16 cellular contexts compared by ENCODE assay signal in genomic region chr3:158443632-158444031, GRCh38.
DNase-seq lines count a peak whose midpoint lies in the region; ATAC-seq and TF ChIP-seq lines count a peak whose summit lies in the region.
"Had no signal": no experiment of that assay in that cellular context is flagged by ENCODE, and none has a peak within 500 bp of the region (broad histone marks: within the 10 kb centered on the region; RNA-seq: fewer than 3 reads in every experiment).

No MANE protein-coding gene starts in this region.

- TF ChIP-seq CTCF in GM12864 (IDR thresholded peaks at IDR 0.05; ENCODE audit: low read depth, low read length, missing control alignments), result no peak
- TF ChIP-seq CTCF in HEK293 (tag by site-specific recombination; IDR thresholded peaks at IDR 0.05), result no peak
- no peak for TF ChIP-seq CTCF in psoas muscle (IDR thresholded peaks at IDR 0.05)
- no peak for TF ChIP-seq CTCF in testis (IDR thresholded peaks at IDR 0.05)

- ATAC-seq in GM19023 (IDR thresholded peaks at IDR 0.05; ENCODE audit: unreplicated experiment), result peak; percentile 91
- peak; percentile 96 for ATAC-seq in HG03196 (IDR thresholded peaks at IDR 0.05; ENCODE audit: unreplicated experiment)
- no peak for ATAC-seq in psoas muscle
- ATAC-seq: HCT116, lower lobe of right lung had no signal

- H3K27me3 ChIP-seq in psoas muscle (ENCODE audit: insufficient read depth in 3 of 3, low read length in 2 of 3), result no peaks in the 10 kb centered on the region
- no peaks in the 10 kb centered on the region for H3K27me3 ChIP-seq in testis
- H3K27me3 ChIP-seq: ovary, SJCRH30, tibial nerve had no signal

- 95 to 100% (median 97%) methylated on average over 1 of the region's 1 CpG for WGBS in psoas muscle, 3 donors
- 96 to 100% methylated on average over 1 of the region's 1 CpG for WGBS in testis, 2 donors

- POLR2A ChIA-PET in HEK293 (lab: Yijun Ruan, JAX), result no interaction called here

- H3K4me1 ChIP-seq in HEK293 (ENCODE audit: control insufficient read depth, insufficient read depth, low read length) (no peaks in the 10 kb centered on the region), psoas muscle (no peaks in the 10 kb centered on the region), testis (no peaks in the 10 kb centered on the region)
- H3K4me1 ChIP-seq: lower lobe of right lung, SJCRH30, tibial nerve had no signal

- H3K9me3 ChIP-seq in HEK293 (ENCODE audit: control insufficient read depth, insufficient read depth, low read depth, low read length) (no peaks in the 10 kb centered on the region), psoas muscle (no peaks in the 10 kb centered on the region), testis (no peaks in the 10 kb centered on the region)
- H3K9me3 ChIP-seq: lower lobe of right lung, ovary, SJCRH30 had no signal

- intact Hi-C loops in psoas muscle (cut with DNase I) (no loop called here), testis (cut with DNase I; ENCODE audit: low total_unique reads) (no loop called here)

- no peak overlapping the region for H3K27ac ChIP-seq in HEK293 (ENCODE audit: extremely low read depth, low read depth, low read length)
- H3K27ac ChIP-seq in psoas muscle, result no peak overlapping the region
- no peak overlapping the region for H3K27ac ChIP-seq in testis
- H3K27ac ChIP-seq: lower lobe of right lung, ovary, SJCRH30, tibial nerve had no signal

- DNase-seq in GM12864 (ENCODE audit: low read depth) (peak; percentile 18), psoas muscle (no peak), testis (no peak), COR-L47 (lab: John Stamatoyannopoulos, UW) (no peak), NCI-H2029 treated with DMSO at 0.1 percent for 48 hours (lab: John Stamatoyannopoulos, UW) (no peak)
- DNase-seq: activated CD4-positive, CD25-positive, alpha-beta regulatory T cell treated with anti-CD3 and anti-CD28 coated beads, Interleukin-2, amount 50 U/mL, for 72 hours; lower lobe of right lung; NCI-H524; ovary; SJCRH30; stimulated activated CD4-positive, alpha-beta T cell treated with anti-CD3 and anti-CD28 coated beads, Interleukin-4, amount 100 ng/mL, for 4 hours had no signal

- H3K36me3 ChIP-seq in HEK293 (ENCODE audit: control insufficient read depth in 2 of 2, insufficient read depth in 1 of 2, low read length in 2 of 2) (no peaks in the 10 kb centered on the region), psoas muscle (ENCODE audit: insufficient read depth in 1 of 2, low read depth in 1 of 2) (no peaks in the 10 kb centered on the region), testis (ENCODE audit: low read depth, missing control alignments) (no peaks in the 10 kb centered on the region)
- H3K36me3 ChIP-seq: lower lobe of right lung, ovary, SJCRH30, tibial nerve had no signal

- CTCF ChIA-PET in HEK293 (lab: Yijun Ruan, JAX), result interaction anchor here (1.4 kb wide), 1 partner anchor 96 kb away, joined by 4 read pairs; no protein-coding TSS in a partner anchor

- TF ChIP-seq POLR2A in testis (IDR thresholded peaks at IDR 0.05), result no peak

- H3K4me3 ChIP-seq in GM12864 (ENCODE audit: low read depth, low read length) (no peak overlapping the region), HEK293 (ENCODE audit: low read depth, low read length) (no peak overlapping the region), psoas muscle (no peak overlapping the region), testis (no peak overlapping the region)
- H3K4me3 ChIP-seq: lower lobe of right lung, ovary, SJCRH30, tibial nerve had no signal

TF ChIP-seq in HEK293, 187 proteins besides CTCF, POLR2A, EP300 and RAD21:
- TF ChIP-seq ZNF449 (tag by site-specific recombination; IDR thresholded peaks at IDR 0.05) (no peak), PRDM6 (tag by site-specific recombination; IDR thresholded peaks at IDR 0.05) (no peak), PRDM1 (tag by site-specific recombination; IDR thresholded peaks at IDR 0.05) (0 out of 2 replicates have a peak, but pooled peaks have one; percentile 27), ZNF239 (tag by site-specific recombination; IDR thresholded peaks at IDR 0.05) (no peak)

Comparison
In these comparisons a context has a peak if more than half of its experiments do, and no peak if none do; other contexts are left out.
1. ATAC-seq: peak in GM19023 (single experiment) and HG03196 (single experiment); none in psoas muscle (0 of 4).